In genomic region chr2:2771721-2772411, GRCh38 we compare ENCODE assay signal across 29 cellular contexts.
"Had no signal": no experiment of that assay in that cellular context is flagged by ENCODE, and none has a peak within 500 bp of the region (broad histone marks: within the 10 kb centered on the region; RNA-seq: fewer than 3 reads in every experiment).

No MANE protein-coding gene starts in this region.

- H3K36me3 ChIP-seq: heart left ventricle, left lung, lower lobe of right lung, neural progenitor cell, neutrophil, tibial nerve had no signal

- H3K9me3 ChIP-seq: heart left ventricle, left lung, lower lobe of right lung, neutrophil had no signal

- H3K4me1 ChIP-seq: left lung, lower lobe of right lung, tibial nerve had no signal

- H3K9ac ChIP-seq: neural progenitor cell, parathyroid adenoma had no signal

- H3K4me3 Mint-ChIP-seq: immature natural killer cell; mesothelial cell of epicardium; naive B cell; natural killer cell; nephron progenitor cell; neural progenitor cell; stimulated activated effector memory CD8-positive, alpha-beta T cell treated with anti-CD3 and anti-CD28 coated beads, Interleukin-12 subunit alpha, Interleukin-12 subunit beta, amount 100 ng/mL, for 72 hours; stimulated activated naive CD8-positive, alpha-beta T cell treated with anti-CD3 and anti-CD28 coated beads, Interleukin-15, Interleukin-2, amounts not matched to agents 100 ng/mL and 50 ng/mL, for 24 hours; type B pancreatic cell had no signal

- H3K9me3 Mint-ChIP-seq: mesothelial cell of epicardium, neural progenitor cell, type B pancreatic cell had no signal

- FAIRE-seq: islet of Langerhans, kidney had no signal

- H3K36me3 Mint-ChIP-seq: immature natural killer cell; mesothelial cell of epicardium; naive B cell; natural killer cell; neural progenitor cell; stimulated activated effector memory CD8-positive, alpha-beta T cell treated with anti-CD3 and anti-CD28 coated beads, Interleukin-12 subunit alpha, Interleukin-12 subunit beta, amount 100 ng/mL, for 72 hours; type B pancreatic cell had no signal

- H3K79me2 ChIP-seq: parathyroid adenoma had no signal

- H3K27ac Mint-ChIP-seq: immature natural killer cell; mesothelial cell of epicardium; naive B cell; natural killer cell; nephron progenitor cell; neural progenitor cell; progenitor cell of endocrine pancreas; stimulated activated effector memory CD8-positive, alpha-beta T cell treated with anti-CD3 and anti-CD28 coated beads, Interleukin-12 subunit alpha, Interleukin-12 subunit beta, amount 100 ng/mL, for 72 hours; stimulated activated naive CD8-positive, alpha-beta T cell treated with anti-CD3 and anti-CD28 coated beads, Interleukin-15, Interleukin-2, amounts not matched to agents 100 ng/mL and 50 ng/mL, for 24 hours; type B pancreatic cell had no signal

- H3K4me1 Mint-ChIP-seq: immature natural killer cell; naive B cell; natural killer cell; stimulated activated effector memory CD8-positive, alpha-beta T cell treated with anti-CD3 and anti-CD28 coated beads, Interleukin-12 subunit alpha, Interleukin-12 subunit beta, amount 100 ng/mL, for 72 hours had no signal

- H3K4me3 ChIP-seq: heart left ventricle, left lung, lower lobe of right lung, neural progenitor cell, skin epidermis, tibial nerve had no signal

- ATAC-seq: heart left ventricle; left colon; left lung; lower lobe of right lung; natural killer cell; right cardiac atrium; sciatic nerve; stimulated activated effector memory CD8-positive, alpha-beta T cell treated with anti-CD3 and anti-CD28 coated beads, Interleukin-12 subunit alpha, Interleukin-12 subunit beta, amount 100 ng/mL, for 72 hours had no signal

- H3K4me2 ChIP-seq: neural progenitor cell had no signal

- H3K27me3 Mint-ChIP-seq: stimulated activated naive CD8-positive, alpha-beta T cell treated with anti-CD3 and anti-CD28 coated beads, Interleukin-15, Interleukin-2, amounts not matched to agents 100 ng/mL and 50 ng/mL, for 24 hours had no signal

- H3K27me3 ChIP-seq: heart left ventricle, left lung, neural progenitor cell, neutrophil, tibial nerve had no signal

- DNase-seq: heart left ventricle; hypothalamus; immature natural killer cell; kidney; left colon; left lung; lower lobe of right lung; mammary epithelial cell; mesendoderm; naive B cell; natural killer cell; nephron progenitor cell; occipital lobe; retina; right cardiac atrium; stimulated activated CD4-positive, alpha-beta T cell treated with anti-CD3 and anti-CD28 coated beads, Interleukin-4, amount 100 ng/mL, for 24 hours; stimulated activated naive CD4-positive, alpha-beta T cell had no signal

- H3K27ac ChIP-seq: heart left ventricle, left lung, lower lobe of right lung, neural progenitor cell, neutrophil, parathyroid adenoma, skin epidermis, tibial nerve had no signal

- H2AFZ ChIP-seq: neural progenitor cell, parathyroid adenoma had no signal
